8 cellular contexts compared by ENCODE assay signal in genomic region chr18:34222025-34222395, GRCh38. TPM values are rescaled to one million over a fixed set of nuclear protein-coding genes. Genes with fewer than 3 reads are reported as not detected.
DNase-seq lines count a peak whose midpoint lies in the region; ATAC-seq and TF ChIP-seq lines count a peak whose summit lies in the region.

No MANE protein-coding gene starts in this region.

- BruUV-seq in mammary epithelial cell (replicated peaks; lab: Mats Ljungman, UMichigan) = no TSS peak

- H3K27ac ChIP-seq in MM.1S (ENCODE audit: low read length) = no peak overlapping the region
- no peak overlapping the region for H3K27ac ChIP-seq in mammary epithelial cell (ENCODE audit: insufficient read depth, low read depth, low read length)

- dilution Hi-C loops in mammary epithelial cell (cut with HindIII; ENCODE audit: low sequenced_read_pairs) = no loop called here

- H3K4me2 ChIP-seq in MM.1S (ENCODE audit: low read depth, low read length) = peak overlapping the region; percentile 90
- H3K4me2 ChIP-seq in mammary epithelial cell (ENCODE audit: insufficient read depth, low read depth, low read length) = peak overlapping the region; percentile 77

- H3K9me2 ChIP-seq in MM.1S (replicated peaks; ENCODE audit: insufficient read depth, low read length) = no peaks in the 10 kb centered on the region

- in situ Hi-C loops in mammary epithelial cell (cut with MboI; ENCODE audit: low sequenced_read_pairs in 2 of 2) = no loop called here

- CTCF ChIA-PET in mammary epithelial cell (lab: Charles Lee; ENCODE audit: low non-redundant PET) = no interaction called here

- H3K36me3 ChIP-seq in MM.1S (replicated peaks; ENCODE audit: insufficient read depth, low read length) (no peaks in the 10 kb centered on the region), mammary epithelial cell (ENCODE audit: insufficient read depth, low read length) (no peaks in the 10 kb centered on the region), mucosa of descending colon (ENCODE audit: low read depth) (no peaks in the 10 kb centered on the region)

- H3F3A ChIP-seq in MM.1S (ENCODE audit: insufficient read depth, low read length) = no peaks in the 10 kb centered on the region

- H3K27me3 ChIP-seq in MM.1S (replicated peaks; ENCODE audit: insufficient read depth, low read length) (no peaks in the 10 kb centered on the region), mammary epithelial cell (ENCODE audit: insufficient read depth, low read length) (peaks cover 47% of the 10 kb centered on the region)

- no peak for TF ChIP-seq POLR2A in erythroblast (IDR thresholded peaks at IDR 0.05; ENCODE audit: low read length)

- no peaks in the 10 kb centered on the region for H3K79me2 ChIP-seq in MM.1S (ENCODE audit: low read length)
- H3K79me2 ChIP-seq in mammary epithelial cell (ENCODE audit: insufficient read depth, low read length) = no peaks in the 10 kb centered on the region

- WGBS in mammary epithelial cell (ENCODE audit: low coverage, missing lambda C conversion rate) = 0% methylated on average over 3 of the region's 11 CpGs

- intact Hi-C loops in mammary epithelial cell (cut with micrococcal nuclease) (loop anchor here (10.0 kb wide), 1 partner anchor 97 kb away; no protein-coding TSS in a partner anchor), mucosa of descending colon (cut with DNase I, micrococcal nuclease) (no loop called here)

- H3K9me3 ChIP-seq in MM.1S (replicated peaks; ENCODE audit: insufficient read depth, low read length) (no peaks in the 10 kb centered on the region), mammary epithelial cell (replicated peaks; ENCODE audit: insufficient read depth, low read length) (no peaks in the 10 kb centered on the region), mucosa of descending colon (no peaks in the 10 kb centered on the region)

- no peak overlapping the region for H3K9ac ChIP-seq in MM.1S (ENCODE audit: low read length)
- H3K9ac ChIP-seq in mammary epithelial cell (ENCODE audit: insufficient read depth, low read length) = no peak overlapping the region

- TF ChIP-seq CTCF in MM.1S (IDR thresholded peaks at IDR 0.05; ENCODE audit: low read length) = no peak
- no peak for TF ChIP-seq CTCF in mammary epithelial cell (conservative IDR thresholded peaks at IDR 0.05 in 1 of 2, IDR thresholded peaks at IDR 0.05 in 1 of 2; ENCODE audit: extremely low read depth in 1 of 2, insufficient read depth in 1 of 2, low read depth in 1 of 2, low read length in 2 of 2)
- no peak for TF ChIP-seq CTCF in mucosa of descending colon (IDR thresholded peaks at IDR 0.05)

- H4K20me1 ChIP-seq in MM.1S (ENCODE audit: insufficient read depth, low read length) (no peaks in the 10 kb centered on the region), mammary epithelial cell (ENCODE audit: insufficient read depth, low read length) (no peaks in the 10 kb centered on the region)

- ATAC-seq in mucosa of descending colon (no peak), esophagus mucosa (no peak), HG03280 (IDR thresholded peaks at IDR 0.05; ENCODE audit: unreplicated experiment) (no peak)

- H3K4me3 ChIP-seq in MM.1S (ENCODE audit: low read length) (peak overlapping the region; percentile 61), mammary epithelial cell (replicated peaks in 1 of 3; ENCODE audit: insufficient read depth in 1 of 3, low read depth in 2 of 3, low read length in 3 of 3) (peak overlapping the region in 1 of 3 experiments; percentile 29), mucosa of descending colon (no peak overlapping the region)

- peak; percentile 69 for DNase-seq in DMS79 (lab: John Stamatoyannopoulos, UW)
- peak; percentile 38 for DNase-seq in MM.1S
- no peak for DNase-seq in mammary epithelial cell
- peak; percentile 4 to 25 (median 16) for DNase-seq in mucosa of descending colon
- DNase-seq in NCI-H2107 (lab: John Stamatoyannopoulos, UW) = no peak
- DNase-seq in erythroblast (lab: John Stamatoyannopoulos, UW) = no peak

- H3K4me1 ChIP-seq in MM.1S (ENCODE audit: low read length) (no peaks in the 10 kb centered on the region), mammary epithelial cell (ENCODE audit: insufficient read depth, low read length) (peaks cover 27% of the 10 kb centered on the region), mucosa of descending colon (ENCODE audit: low read depth) (peaks cover 22% of the 10 kb centered on the region)

- H2AFZ ChIP-seq in MM.1S (ENCODE audit: low read length) = peak overlapping the region; percentile 84
- H2AFZ ChIP-seq in mammary epithelial cell (ENCODE audit: low read depth, low read length) = peak overlapping the region; percentile 77

RNA-seq across cellular contexts. Expression of gene NOL4, which starts 2.7 kb away (rescaled TPM):
- under 1 TPM in 1 of 2 donors, not detected in 1; 0.33 TPM for total RNA-seq in mammary epithelial cell
- polyA plus RNA-seq in mammary epithelial cell = not detected
- not detected for polyA minus RNA-seq in mammary epithelial cell
- total RNA-seq in mucosa of descending colon = 1 to 10 TPM; 1.7 to 2.1 (median 2.0) TPM
- not detected for total RNA-seq in esophagus mucosa

Comparison
In these comparisons a context has a peak if more than half of its experiments do, and no peak if none do; other contexts are left out.
1. DNase-seq: peak in DMS79 (single experiment), MM.1S (single experiment) and mucosa of descending colon (3 of 3); none in mammary epithelial cell (single experiment), NCI-H2107 (single experiment) and erythroblast (0 of 2).